8 cellular contexts compared by ENCODE assay signal in genomic region chr9:129102791-129103594, GRCh38. TPM values are rescaled to one million over a fixed set of nuclear protein-coding genes. Genes with fewer than 3 reads are reported as not detected.
DNase-seq lines count a peak whose midpoint lies in the region; ATAC-seq and TF ChIP-seq lines count a peak whose summit lies in the region.

No MANE protein-coding gene starts in this region.

- H2AFZ ChIP-seq in OCI-LY3 (ENCODE audit: low read depth, low read length), result peak overlapping the region; percentile 79; the same call in 1 of the 2 replicates

- H3K4me3 ChIP-seq in HAP-1 (no peak overlapping the region), OCI-LY3 (ENCODE audit: low read length) (no peak overlapping the region), colonic mucosa (no peak overlapping the region)

- H3K27ac ChIP-seq in OCI-LY3 (ENCODE audit: low read length) (no peak overlapping the region), colonic mucosa (no peak overlapping the region)

- ATAC-seq in GM18517 (IDR thresholded peaks at IDR 0.05; ENCODE audit: unreplicated experiment), result no peak
- no peak for ATAC-seq in HG03432 (IDR thresholded peaks at IDR 0.05; ENCODE audit: unreplicated experiment)

- no peaks in the 10 kb centered on the region for H3K79me2 ChIP-seq in OCI-LY3 (ENCODE audit: low read length)

- no peaks in the 10 kb centered on the region for H3K27me3 ChIP-seq in HAP-1 (ENCODE audit: low read depth)
- peaks cover 6% of the 10 kb centered on the region for H3K27me3 ChIP-seq in OCI-LY3 (ENCODE audit: low read depth, low read length)
- no peaks in the 10 kb centered on the region for H3K27me3 ChIP-seq in colonic mucosa

- H3K9me3 ChIP-seq in HAP-1, result no peaks in the 10 kb centered on the region
- H3K9me3 ChIP-seq in OCI-LY3 (ENCODE audit: insufficient read depth, low read length), result no peaks in the 10 kb centered on the region
- H3K9me3 ChIP-seq in colonic mucosa, result no peaks in the 10 kb centered on the region

- no peaks in the 10 kb centered on the region for H4K20me1 ChIP-seq in OCI-LY3 (ENCODE audit: insufficient read depth, low read length)

- H3K36me3 ChIP-seq in HAP-1 (replicated peaks) (no peaks in the 10 kb centered on the region), OCI-LY3 (replicated peaks; ENCODE audit: low read depth, low read length) (no peaks in the 10 kb centered on the region), colonic mucosa (no peaks in the 10 kb centered on the region)

- H3K4me1 ChIP-seq in HAP-1 (no peaks in the 10 kb centered on the region), OCI-LY3 (ENCODE audit: low read length) (no peaks in the 10 kb centered on the region), colonic mucosa (no peaks in the 10 kb centered on the region)

- TF ChIP-seq CTCF in OCI-LY3 (IDR thresholded peaks at IDR 0.05; ENCODE audit: low read depth, low read length) (peak; percentile 50), colonic mucosa (IDR thresholded peaks at IDR 0.05) (peak; percentile 46)

- DNase-seq in COLO829 (ENCODE audit: low spot score) (peak; percentile 57), HAP-1 (ENCODE audit: low spot score in 2 of 2) (peak; percentile 36 to 75), colonic mucosa (peak; percentile 54), lung microvascular endothelial cell (ENCODE audit: low read depth in 2 of 2) (peak; percentile 56 to 64), NCI-H1048 (lab: John Stamatoyannopoulos, UW) (no peak)

- H3K9ac ChIP-seq in OCI-LY3 (ENCODE audit: low read length) (no peak overlapping the region), colonic mucosa (ENCODE audit: low read depth in 2 of 2, low read length in 2 of 2) (no peak overlapping the region)

- intact Hi-C loops in colonic mucosa (cut with DNase I), result no loop called here

- in situ Hi-C loops in HAP-1 (cut with MboI; ENCODE audit: low sequenced_read_pairs), result no loop called here

- H3K4me2 ChIP-seq in OCI-LY3 (ENCODE audit: low read length), result peak overlapping the region; percentile 23; the same call in 1 of the 2 replicates

RNA-seq across cellular contexts. Expression of gene CRAT, which starts 7.6 kb away (rescaled TPM):
- total RNA-seq in colonic mucosa (10 to 100 TPM; 62.3 to 78.3 TPM), lung microvascular endothelial cell (24.2 and 25.6 TPM in 2 replicates)

RNA-seq across cellular contexts. Expression of gene PTPA, which starts 8.2 kb away (rescaled TPM):
- 100 to 1,000 TPM in 1 of 2 donors, 10 to 100 TPM in 1; 94.5 to 142 TPM for total RNA-seq in colonic mucosa
- total RNA-seq in lung microvascular endothelial cell, result 86.1 and 94.8 TPM in 2 replicates

RNA-seq across cellular contexts. Expression of gene DOLPP1, which starts 22.1 kb away (rescaled TPM):
- 10 to 100 TPM; 33.9 to 37.3 TPM for total RNA-seq in colonic mucosa
- 7.2 and 8.3 TPM in 2 replicates for total RNA-seq in lung microvascular endothelial cell
